ENCODE assay signal across 7 cellular contexts in the genomic region with DNA sequence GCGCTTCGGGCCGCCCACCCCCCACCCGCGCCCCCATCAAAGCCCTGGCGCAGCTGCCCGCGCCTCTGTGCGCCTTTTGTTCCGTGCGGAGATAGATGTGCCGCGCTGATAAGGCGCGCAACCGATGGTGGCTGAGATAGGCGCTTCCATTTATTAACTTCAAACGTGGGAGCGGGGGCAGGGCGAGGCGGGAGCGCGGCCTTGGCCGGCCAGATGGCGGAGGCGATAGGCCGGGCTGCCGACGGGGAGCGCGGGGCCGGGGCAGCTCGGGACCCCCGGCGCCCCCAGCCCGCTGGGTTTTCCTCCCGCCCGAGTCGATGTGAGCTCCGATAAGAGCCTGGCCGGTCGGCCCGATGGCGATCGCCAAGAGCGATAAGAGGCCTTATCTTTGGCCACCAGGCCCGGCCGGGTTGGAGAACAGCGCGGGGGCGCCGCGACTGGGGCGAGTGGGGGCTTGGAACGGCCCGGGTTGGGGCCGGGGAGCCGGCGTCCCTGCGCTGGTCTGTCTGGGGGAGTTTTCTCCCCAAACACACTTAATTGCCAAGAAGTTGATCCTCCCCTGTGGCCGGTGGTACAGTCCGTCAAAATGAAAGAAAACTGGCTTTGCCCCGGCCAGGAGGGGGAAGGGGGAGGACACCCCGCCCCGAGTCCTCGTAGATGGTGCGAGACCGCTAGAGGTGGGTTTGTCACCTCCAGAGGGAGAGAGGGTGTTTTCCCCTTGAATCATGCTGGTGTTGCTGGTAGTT. TPM values are rescaled to one million over a fixed set of nuclear protein-coding genes. Genes with fewer than 3 reads are reported as not detected.
DNase-seq lines count a peak whose midpoint lies in the region; ATAC-seq and TF ChIP-seq lines count a peak whose summit lies in the region.

No MANE protein-coding gene starts in this region.

- peak overlapping the region; percentile 56 for H3K4me3 Mint-ChIP-seq in chondrocyte (ENCODE audit: unreplicated experiment)
- H3K4me3 Mint-ChIP-seq in stimulated activated effector memory CD8-positive, alpha-beta T cell treated with anti-CD3 and anti-CD28 coated beads, Interleukin-12 subunit alpha, Interleukin-12 subunit beta, amount 100 ng/mL, for 72 hours = peak overlapping the region; percentile 92

- no peaks in the 10 kb centered on the region for H3K9me3 ChIP-seq in mucosa of rectum (ENCODE audit: control insufficient read depth in 2 of 2, low read length in 2 of 2)

- no peaks in the 10 kb centered on the region for H3K36me3 ChIP-seq in mucosa of rectum (ENCODE audit: control insufficient read depth in 2 of 2, insufficient read depth in 2 of 2, low read length in 2 of 2)

- peak overlapping the region; percentile 61 to 71 for H3K4me3 ChIP-seq in mucosa of rectum (ENCODE audit: low read length in 2 of 2)

- H3K27me3 ChIP-seq in mucosa of rectum (ENCODE audit: control insufficient read depth in 2 of 2, insufficient read depth in 2 of 2, low read length in 2 of 2) = no peaks in the 10 kb centered on the region

- H3K27ac ChIP-seq in mucosa of rectum (ENCODE audit: low read depth in 2 of 2, low read length in 2 of 2) = peak overlapping the region; percentile 80 to 81

- no peaks in the 10 kb centered on the region for H3K9me3 Mint-ChIP-seq in chondrocyte (ENCODE audit: low read depth)
- no peaks in the 10 kb centered on the region for H3K9me3 Mint-ChIP-seq in stimulated activated effector memory CD8-positive, alpha-beta T cell treated with anti-CD3 and anti-CD28 coated beads, Interleukin-12 subunit alpha, Interleukin-12 subunit beta, amount 100 ng/mL, for 72 hours

- no peaks in the 10 kb centered on the region for H3K27me3 Mint-ChIP-seq in chondrocyte (ENCODE audit: low read depth)

- peak; percentile 15 for TF ChIP-seq POLR2A in GM18505 (IDR thresholded peaks at IDR 0.05; ENCODE audit: borderline replicate concordance, extremely low read depth, insufficient read depth, insufficient read length)

- peak; percentile 52 for TF ChIP-seq CTCF in chondrocyte (IDR thresholded peaks at IDR 0.05)

- peaks cover 14% of the 10 kb centered on the region for H3K4me1 Mint-ChIP-seq in chondrocyte (ENCODE audit: low read depth)
- H3K4me1 Mint-ChIP-seq in stimulated activated effector memory CD8-positive, alpha-beta T cell treated with anti-CD3 and anti-CD28 coated beads, Interleukin-12 subunit alpha, Interleukin-12 subunit beta, amount 100 ng/mL, for 72 hours = peaks cover 56% of the 10 kb centered on the region

- no peak overlapping the region for H3K27ac Mint-ChIP-seq in chondrocyte (ENCODE audit: unreplicated experiment)
- H3K27ac Mint-ChIP-seq in stimulated activated effector memory CD8-positive, alpha-beta T cell treated with anti-CD3 and anti-CD28 coated beads, Interleukin-12 subunit alpha, Interleukin-12 subunit beta, amount 100 ng/mL, for 72 hours = peak overlapping the region; percentile 98

- peak overlapping the region; percentile 41 to 67 for H3K9ac ChIP-seq in mucosa of rectum (ENCODE audit: low read depth in 1 of 2, low read length in 2 of 2)

- peak; percentile 21 for ATAC-seq in GM18505 (IDR thresholded peaks at IDR 0.05; ENCODE audit: unreplicated experiment)
- ATAC-seq in activated CD4-positive, CD25-positive, alpha-beta regulatory T cell treated with anti-CD3 and anti-CD28 coated beads, Interleukin-2, amount 50 U/mL, for 24 hours = peak; percentile 65 to 70
- peak; percentile 71 for ATAC-seq in stimulated activated effector memory CD8-positive, alpha-beta T cell treated with anti-CD3 and anti-CD28 coated beads, Interleukin-12 subunit alpha, Interleukin-12 subunit beta, amount 100 ng/mL, for 72 hours

- H3K4me1 ChIP-seq in mucosa of rectum (ENCODE audit: control insufficient read depth in 2 of 2, insufficient read depth in 2 of 2, low read length in 2 of 2) = peaks cover 21 to 27% of the 10 kb centered on the region in 2 donors

- DNase-seq in HK-2 (ENCODE audit: unreplicated experiment) (peak; percentile 65), chondrocyte (ENCODE audit: low spot score) (no peak), T1000 (lab: John Stamatoyannopoulos, UW) (no peak)
- DNase-seq in stimulated activated effector memory CD8-positive, alpha-beta T cell treated with anti-CD3 and anti-CD28 coated beads, Interleukin-12 subunit alpha, Interleukin-12 subunit beta, amount 100 ng/mL, for 72 hours (ENCODE audit: low spot score in 2 of 2) = peak; percentile 70 to 94

- H3K36me3 Mint-ChIP-seq in chondrocyte (ENCODE audit: low read depth) = no peaks in the 10 kb centered on the region
- H3K36me3 Mint-ChIP-seq in stimulated activated effector memory CD8-positive, alpha-beta T cell treated with anti-CD3 and anti-CD28 coated beads, Interleukin-12 subunit alpha, Interleukin-12 subunit beta, amount 100 ng/mL, for 72 hours = peaks cover 30% of the 10 kb centered on the region

RNA-seq across cellular contexts. Expression of a gene that starts 2.7 kb away (rescaled TPM):
- total RNA-seq in chondrocyte = 4.4 to 7.6 TPM (median 7.0 TPM) in 3 replicates

Comparison
In these comparisons a context has a peak if more than half of its experiments do, and no peak if none do; other contexts are left out.
1. ATAC-seq: peak in every context shown above with its lines; median percentile 71 in stimulated activated effector memory CD8-positive, alpha-beta T cell treated with anti-CD3 and anti-CD28 coated beads, Interleukin-12 subunit alpha, Interleukin-12 subunit beta, amount 100 ng/mL, for 72 hours; 68 in activated CD4-positive, CD25-positive, alpha-beta regulatory T cell treated with anti-CD3 and anti-CD28 coated beads, Interleukin-2, amount 50 U/mL, for 24 hours; 21 in GM18505.
2. DNase-seq: peak in HK-2 (single experiment) and stimulated activated effector memory CD8-positive, alpha-beta T cell treated with anti-CD3 and anti-CD28 coated beads, Interleukin-12 subunit alpha, Interleukin-12 subunit beta, amount 100 ng/mL, for 72 hours (2 of 2); none in chondrocyte (single experiment) and T1000 (single experiment).